Comparison of ENCODE assay signal across 8 cellular contexts in genomic region chr2:217510790-217511291, GRCh38.
A peak's percentile ranks its signal among the peaks of the same experiment; 100 is the strongest.
DNase-seq lines count a peak whose midpoint lies in the region; ATAC-seq and TF ChIP-seq lines count a peak whose summit lies in the region.

No MANE protein-coding gene starts in this region.

- CTCF ChIA-PET in Panc1 (lab: Charles Lee) = interaction anchor here (0.7 kb wide), 2 partner anchors 360 to 812 kb away, joined by 3 to 4 read pairs; no protein-coding TSS in a partner anchor

- DNase-seq in GM13976 (ENCODE audit: low spot score) = peak; percentile 75
- peak; percentile 88 for DNase-seq in M059J (ENCODE audit: low read depth)
- peak; percentile 17 for DNase-seq in Panc1 (ENCODE audit: low read depth, low spot score)
- DNase-seq in amniotic stem cell (lab: John Stamatoyannopoulos, UW) = peak; percentile 76
- peak; percentile 36 for DNase-seq in left ventricle myocardium superior
- peak; percentile 83 for DNase-seq in renal cortical epithelial cell (ENCODE audit: low read depth)

- H3K27ac ChIP-seq in ACC112 (ENCODE audit: low read depth, low read length) (no peak overlapping the region), Panc1 (ENCODE audit: low read length) (no peak overlapping the region)

- H3K79me2 ChIP-seq in ACC112 (ENCODE audit: control insufficient read depth, insufficient read depth, low read length, unreplicated experiment) = no peaks in the 10 kb centered on the region

- peaks cover 15% of the 10 kb centered on the region for H3K4me1 ChIP-seq in ACC112 (ENCODE audit: control insufficient read depth, insufficient read depth, low read length, unreplicated experiment)
- no peaks in the 10 kb centered on the region; the same call in 1 of the 2 replicates for H3K4me1 ChIP-seq in Panc1 (ENCODE audit: control insufficient read depth, insufficient read depth, low read length)

- H3K9me3 ChIP-seq in Panc1 (ENCODE audit: control insufficient read depth, insufficient read depth, low read depth, low read length) = no peaks in the 10 kb centered on the region

- H3K36me3 ChIP-seq in ACC112 (ENCODE audit: insufficient read depth, low read length) (no peaks in the 10 kb centered on the region), Panc1 (ENCODE audit: control insufficient read depth, insufficient read depth, low read length) (no peaks in the 10 kb centered on the region)

- BruUV-seq in Panc1 (replicated peaks; lab: Mats Ljungman, UMichigan) = no TSS peak

- POLR2A ChIA-PET in Panc1 (lab: Charles Lee) = no interaction called here

- TF ChIP-seq CTCF in GM13976 (IDR thresholded peaks at IDR 0.05; ENCODE audit: borderline replicate concordance, control extremely low read depth, extremely low read depth, insufficient read depth, missing control alignments) (peak; percentile 56), Panc1 (IDR thresholded peaks at IDR 0.05) (peak; percentile 71)

- in situ Hi-C loops in GM13976 (cut with MboI; ENCODE audit: low sequenced_read_pairs, unreplicated experiment) = loop anchor here (10.0 kb wide), 1 partner anchor 816 kb away; the partner anchor contains the start of gene IGFBP5
- in situ Hi-C loops in Panc1 (cut with HindIII; ENCODE audit: low pct_unique_long_range_greater_than_20kb, low sequenced_read_pairs) = no loop called here

- intact Hi-C loops in Panc1 (cut with micrococcal nuclease; ENCODE audit: unreplicated experiment) (loop anchor here (5.0 to 10.0 kb wide), 3 partner anchors 204 to 829 kb away; partner anchors contain the start of gene IGFBP5), left ventricle myocardium superior (cut with micrococcal nuclease) (loop anchor here (5.0 to 10.0 kb wide), 2 partner anchors 204 to 804 kb away; no protein-coding TSS in a partner anchor)

- no peak overlapping the region for H3K4me3 ChIP-seq in ACC112 (ENCODE audit: low read depth, low read length)
- H3K4me3 ChIP-seq in Panc1 (ENCODE audit: low read depth in 2 of 2, low read length in 2 of 2) = no peak overlapping the region

- ATAC-seq in Panc1 = peak; percentile 73
- ATAC-seq in left ventricle myocardium superior = peak; percentile 93
- no peak for ATAC-seq in HG02623 (IDR thresholded peaks at IDR 0.05; ENCODE audit: unreplicated experiment)

- no peaks in the 10 kb centered on the region for H3K27me3 ChIP-seq in ACC112 (ENCODE audit: insufficient read depth, low read length)
- no peaks in the 10 kb centered on the region for H3K27me3 ChIP-seq in Panc1 (ENCODE audit: control insufficient read depth, insufficient read depth, low read length)

- H2AFZ ChIP-seq in ACC112 (ENCODE audit: low read length, unreplicated experiment) = peak overlapping the region; percentile 100

Comparison
In these comparisons a context has a peak if more than half of its experiments do, and no peak if none do; other contexts are left out.
1. DNase-seq: peak in every context shown above with its lines; median percentile 88 in M059J; 83 in renal cortical epithelial cell; 76 in amniotic stem cell; 75 in GM13976; 36 in left ventricle myocardium superior; 17 in Panc1.